ENCODE assay signal across 22 cellular contexts in genomic region chr17:73378974-73379470, GRCh38.
DNase-seq lines count a peak whose midpoint lies in the region; ATAC-seq, FAIRE-seq and TF ChIP-seq lines count a peak whose summit lies in the region.
"Had no signal": no experiment of that assay in that cellular context is flagged by ENCODE, and none has a peak within 500 bp of the region (broad histone marks: within the 10 kb centered on the region; RNA-seq: fewer than 3 reads in every experiment).

No MANE protein-coding gene starts in this region.

- no peak for TF ChIP-seq RAD21 in IMR-90 (IDR thresholded peaks at IDR 0.05; ENCODE audit: low read length)

- intact Hi-C loops in Right ventricle myocardium inferior (cut with DNase I) (no loop called here), right cardiac atrium (cut with DNase I) (no loop called here), IMR-90 (cut with micrococcal nuclease) (no loop called here)

- no peak overlapping the region for H4K91ac ChIP-seq in IMR-90 (ENCODE audit: insufficient read depth, low read depth, low read length)
- no peak overlapping the region for H4K91ac ChIP-seq in neuronal stem cell (ENCODE audit: low read depth, low read length, poor library complexity)

- H2AFZ ChIP-seq in IMR-90 (replicated peaks; ENCODE audit: low read length, poor library complexity) = no peak overlapping the region
- H2AFZ ChIP-seq in neuronal stem cell (ENCODE audit: low read length) = no peak overlapping the region
- H2AFZ ChIP-seq: GM23338 had no signal

- H3K14ac ChIP-seq in IMR-90 (replicated peaks; ENCODE audit: low read depth, low read length) = no peak overlapping the region
- H3K14ac ChIP-seq in neuronal stem cell (ENCODE audit: low read length) = no peak overlapping the region

- H2BK5ac ChIP-seq in IMR-90 (ENCODE audit: low read depth, low read length, poor library complexity, severe bottlenecking) (no peak overlapping the region), neuronal stem cell (ENCODE audit: low read length) (no peak overlapping the region)

- in situ Hi-C loops in IMR-90 (cut with MboI; ENCODE audit: low sequenced_read_pairs) (no loop called here), HAP-1 (cut with MboI; ENCODE audit: low sequenced_read_pairs) (no loop called here)

- no peak overlapping the region for H2AK5ac ChIP-seq in IMR-90 (ENCODE audit: low read depth, low read length)
- H2AK5ac ChIP-seq in neuronal stem cell (ENCODE audit: low read depth, low read length) = peak overlapping the region; percentile 33

- no peak overlapping the region for H2BK15ac ChIP-seq in IMR-90 (ENCODE audit: low read depth, low read length)
- no peak overlapping the region for H2BK15ac ChIP-seq in neuronal stem cell (ENCODE audit: low read length)

- no peaks in the 10 kb centered on the region for H4K20me1 ChIP-seq in IMR-90 (ENCODE audit: insufficient read depth, low read length)
- H4K20me1 ChIP-seq: BLaER1 had no signal

- TF ChIP-seq CTCF in IMR-90 (conservative IDR thresholded peaks at IDR 0.05; ENCODE audit: low read depth, low read length) (no peak), BE2C (IDR thresholded peaks at IDR 0.05; ENCODE audit: low read depth, low read length) (no peak)

- H2BK20ac ChIP-seq in IMR-90 (ENCODE audit: low read depth, low read length) = no peak overlapping the region

- H3K9ac ChIP-seq in IMR-90 (ENCODE audit: low read depth, low read length) = no peak overlapping the region
- H3K9ac ChIP-seq in neuronal stem cell (ENCODE audit: low read depth, low read length, poor library complexity) = no peak overlapping the region
- H3K9ac ChIP-seq: BLaER1 had no signal

- H3K36me3 ChIP-seq in IMR-90 (ENCODE audit: control insufficient read depth, insufficient read depth, low read length) (no peaks in the 10 kb centered on the region), neuronal stem cell (replicated peaks in 1 of 2; ENCODE audit: control insufficient read depth in 2 of 2, insufficient read depth in 2 of 2, low read length in 2 of 2) (peaks cover 32 to 34% of the 10 kb centered on the region in 2 donors), HAP-1 (replicated peaks) (no peaks in the 10 kb centered on the region), BE2C (no peaks in the 10 kb centered on the region)

- no peak overlapping the region for H3K4me3 ChIP-seq in right cardiac atrium (ENCODE audit: low read length)
- no peak overlapping the region for H3K4me3 ChIP-seq in IMR-90 (ENCODE audit: insufficient read depth, low read depth, low read length)
- H3K4me3 ChIP-seq in neuronal stem cell (ENCODE audit: low read length in 2 of 2) = peak overlapping the region in 1 of 2 donors; percentile 3
- no peak overlapping the region for H3K4me3 ChIP-seq in HAP-1
- no peak overlapping the region for H3K4me3 ChIP-seq in BE2C (ENCODE audit: low read depth, low read length)
- H3K4me3 ChIP-seq: BLaER1, GM12878, GM23338 had no signal

- H3K4me1 ChIP-seq in right cardiac atrium (ENCODE audit: control insufficient read depth, insufficient read depth, low read length) (no peaks in the 10 kb centered on the region), IMR-90 (ENCODE audit: control insufficient read depth, insufficient read depth, low read length) (no peaks in the 10 kb centered on the region), neuronal stem cell (ENCODE audit: control insufficient read depth in 2 of 2, insufficient read depth in 1 of 2, low read depth in 1 of 2, low read length in 2 of 2) (peaks cover 0 to 2% of the 10 kb centered on the region in 2 donors), HAP-1 (no peaks in the 10 kb centered on the region), BE2C (no peaks in the 10 kb centered on the region)
- H3K4me1 ChIP-seq: BLaER1 had no signal

- peak; percentile 96 for FAIRE-seq in urothelium cell line (lab: Jason Lieb, UNC)
- FAIRE-seq: D721Med, GM12878, GM19239 had no signal

- DNase-seq in Right ventricle myocardium inferior (ENCODE audit: missing footprints) (peak; percentile 61), right cardiac atrium (no peak), IMR-90 (no peak), neuronal stem cell (ENCODE audit: low spot score) (no peak), urothelium cell line (ENCODE audit: low spot score) (no peak), HAP-1 (ENCODE audit: low spot score in 2 of 2) (no peak), NCI-H82 (lab: John Stamatoyannopoulos, UW) (no peak), BE2C (no peak)
- DNase-seq: CD4-positive, CD25-positive, alpha-beta regulatory T cell; CD8-positive, alpha-beta T cell; DMS 273 treated with DMSO at 0.1 percent for 48 hours; DMS79; EL; GDM1; H7 had no signal

- H3K27ac ChIP-seq in right cardiac atrium (ENCODE audit: low read length) (no peak overlapping the region), IMR-90 (ENCODE audit: insufficient read depth, low read length) (no peak overlapping the region), neuronal stem cell (replicated peaks; ENCODE audit: low read length) (no peak overlapping the region)
- H3K27ac ChIP-seq: BLaER1, C4-2B had no signal

- no peak overlapping the region for H4K8ac ChIP-seq in IMR-90 (ENCODE audit: low read depth in 2 of 2, low read length in 2 of 2)
- peak overlapping the region; percentile 95 for H4K8ac ChIP-seq in neuronal stem cell (ENCODE audit: low read depth, low read length)

- no peak overlapping the region for H4K5ac ChIP-seq in IMR-90 (ENCODE audit: low read depth, low read length)

- 93% methylated on average over 20 of the region's 20 CpGs for WGBS in right cardiac atrium
- 83% methylated on average over 7 of the region's 20 CpGs; no CpG with 5 or more reads in 1 of the 2 experiments for WGBS in IMR-90 (ENCODE audit: extremely low coverage in 2 of 2, insufficient read length in 1 of 2), 2 experiments
- WGBS in neuronal stem cell (ENCODE audit: extremely low coverage in 2 of 2, insufficient read length in 2 of 2, insufficient replicate concordance in 1 of 2), 2 donors = no CpG with 5 or more reads among the region's 20 CpGs

- H3K56ac ChIP-seq in IMR-90 (ENCODE audit: extremely low read depth, insufficient read depth, low read length) = no peak overlapping the region

- H2BK120ac ChIP-seq in IMR-90 (ENCODE audit: low read depth, low read length) = no peak overlapping the region
- H2BK120ac ChIP-seq in neuronal stem cell (ENCODE audit: low read depth, low read length) = no peak overlapping the region

- peak overlapping the region; percentile 80 for H2BK12ac ChIP-seq in neuronal stem cell (ENCODE audit: low read length)

- H3K4me2 ChIP-seq in IMR-90 (ENCODE audit: low read depth, low read length) (no peak overlapping the region), neuronal stem cell (ENCODE audit: insufficient read depth, low read length, poor library complexity, severe bottlenecking) (no peak overlapping the region)
- H3K4me2 ChIP-seq: BLaER1, GM23338 had no signal

- no peak overlapping the region for H3K23ac ChIP-seq in IMR-90 (ENCODE audit: low read depth, low read length)
- H3K23ac ChIP-seq in neuronal stem cell (ENCODE audit: low read depth, low read length, poor library complexity) = peak overlapping the region; percentile 38

- H3K79me1 ChIP-seq in IMR-90 (ENCODE audit: low read depth in 1 of 2, low read length in 2 of 2) (no peaks in the 10 kb centered on the region), neuronal stem cell (ENCODE audit: low read depth, low read length) (peaks cover 2% of the 10 kb centered on the region)

- CTCF ChIA-PET in IMR-90 (lab: Yijun Ruan, JAX) = no interaction called here

- no peaks in the 10 kb centered on the region for H3K9me3 ChIP-seq in right cardiac atrium (ENCODE audit: control insufficient read depth, low read length)
- H3K9me3 ChIP-seq in IMR-90 (ENCODE audit: control insufficient read depth, insufficient read depth, low read length) = no peaks in the 10 kb centered on the region
- no peaks in the 10 kb centered on the region for H3K9me3 ChIP-seq in neuronal stem cell (replicated peaks in 1 of 2; ENCODE audit: control insufficient read depth in 2 of 2, insufficient read depth in 1 of 2, low read depth in 1 of 2, low read length in 2 of 2)
- no peaks in the 10 kb centered on the region for H3K9me3 ChIP-seq in HAP-1
- no peaks in the 10 kb centered on the region for H3K9me3 ChIP-seq in BE2C
- H3K9me3 ChIP-seq: BLaER1 had no signal

- peak overlapping the region; percentile 24 for H2AK9ac ChIP-seq in IMR-90 (replicated peaks; ENCODE audit: low read depth, low read length, poor library complexity)

- H3K9me1 ChIP-seq in IMR-90 (ENCODE audit: insufficient read depth, low read length) = no peaks in the 10 kb centered on the region

- H3K4ac ChIP-seq in IMR-90 (ENCODE audit: low read depth, low read length) (no peak overlapping the region), neuronal stem cell (ENCODE audit: low read length) (no peak overlapping the region)

- POLR2A ChIA-PET in IMR-90 (lab: Charles Lee; ENCODE audit: unreplicated experiment) = no interaction called here

- no peak for TF ChIP-seq POLR2A in IMR-90 (IDR thresholded peaks at IDR 0.05; ENCODE audit: low read depth, low read length)

- H3K18ac ChIP-seq in IMR-90 (ENCODE audit: low read depth, low read length) (no peak overlapping the region), neuronal stem cell (ENCODE audit: low read length) (peak overlapping the region; percentile 40)

- dilution Hi-C loops in IMR-90 (cut with HindIII; ENCODE audit: low sequenced_read_pairs, unreplicated experiment) = no loop called here

- ATAC-seq in Right ventricle myocardium inferior (peak; percentile 37), right cardiac atrium (no peak), IMR-90 (ENCODE audit: low read depth) (no peak)
- ATAC-seq: CD8-positive, alpha-beta T cell; GM12878; HCT116 had no signal

- H3K27me3 ChIP-seq in right cardiac atrium (ENCODE audit: control insufficient read depth, insufficient read depth) (no peaks in the 10 kb centered on the region), IMR-90 (ENCODE audit: control insufficient read depth, insufficient read depth, low read length) (peaks cover 14% of the 10 kb centered on the region), neuronal stem cell (ENCODE audit: control insufficient read depth in 3 of 3, insufficient read depth in 3 of 3, low read depth in 1 of 3, low read length in 3 of 3) (no peaks in the 10 kb centered on the region), HAP-1 (ENCODE audit: low read depth) (peaks cover 7% of the 10 kb centered on the region; the same call in 1 of the 2 replicates), BE2C (no peaks in the 10 kb centered on the region; the same call in 1 of the 2 replicates)
- H3K27me3 ChIP-seq: BLaER1 had no signal

- no TSS peak for BruUV-seq in IMR-90 (replicated peaks; lab: Mats Ljungman, UMichigan)

TF ChIP-seq in IMR-90, 13 proteins besides CTCF, POLR2A, EP300 and RAD21 (continues in another document):
- TF ChIP-seq NFE2L2 (IDR thresholded peaks at IDR 0.05; ENCODE audit: low read depth, low read length) = no peak
- no peak for TF ChIP-seq MXI1 (IDR thresholded peaks at IDR 0.05; ENCODE audit: borderline replicate concordance, low read depth, low read length)
- TF ChIP-seq FOS (IDR thresholded peaks at IDR 0.05; ENCODE audit: low read depth, low read length) = no peak
- TF ChIP-seq RFX5 (IDR thresholded peaks at IDR 0.05; ENCODE audit: low read depth, low read length) = no peak
- no peak for TF ChIP-seq RCOR1 (IDR thresholded peaks at IDR 0.05; ENCODE audit: insufficient replicate concordance, low read length)
